ENCODE assay signal across 15 cellular contexts in the genomic region with DNA sequence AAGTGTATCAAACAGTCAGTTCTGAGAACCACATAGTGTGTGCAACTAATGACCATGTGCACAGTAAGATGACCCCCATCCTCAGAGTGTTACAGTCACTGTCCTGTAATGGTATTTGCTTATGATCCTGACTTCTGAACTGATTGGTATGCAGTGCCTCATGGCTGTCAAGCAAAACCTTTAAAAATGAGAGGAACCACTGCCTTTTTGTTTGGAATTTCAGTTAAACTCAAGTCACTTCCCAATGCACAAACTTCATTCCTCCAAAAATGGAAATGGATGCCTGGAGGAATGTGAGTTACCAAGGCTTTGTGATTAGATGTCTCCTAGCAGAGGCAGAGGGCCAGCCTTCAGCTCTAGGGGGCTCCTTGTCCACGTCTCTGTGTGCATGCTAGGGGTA. TPM values are rescaled to one million over a fixed set of nuclear protein-coding genes. Genes with fewer than 3 reads are reported as not detected.
DNase-seq lines count a peak whose midpoint lies in the region; ATAC-seq and TF ChIP-seq lines count a peak whose summit lies in the region.
"Had no signal": no experiment of that assay in that cellular context is flagged by ENCODE, and none has a peak within 500 bp of the region (broad histone marks: within the 10 kb centered on the region; RNA-seq: fewer than 3 reads in every experiment).

No MANE protein-coding gene starts in this region.

- CTCF ChIA-PET in activated naive CD4-positive, alpha-beta T cell treated with anti-CD3 and anti-CD28 coated beads, Interleukin-2, amount 10 ng/mL, durations not matched to agents 7 days and 5 days (lab: Charles Lee) = no interaction called here

- intact Hi-C loops in lower lobe of right lung (cut with DNase I) = no loop called here

- H3K27ac ChIP-seq in coronary artery (peak overlapping the region; percentile 92 to 96), lower lobe of right lung (peak overlapping the region; percentile 50)
- H3K27ac ChIP-seq: epithelial cell of prostate, SK-N-MC had no signal

- no peaks in the 10 kb centered on the region; the same call in 1 of the 2 replicates for H3K27me3 Mint-ChIP-seq in HFFc6 (ENCODE audit: insufficient read depth)
- H3K27me3 Mint-ChIP-seq in activated naive CD4-positive, alpha-beta T cell treated with anti-CD3 and anti-CD28 coated beads, Interleukin-2, amount 10 ng/mL, durations not matched to agents 7 days and 5 days = no peaks in the 10 kb centered on the region

- peaks cover 21% of the 10 kb centered on the region for H3K36me3 ChIP-seq in lower lobe of right lung

- peak overlapping the region; percentile 90 for H3K27ac Mint-ChIP-seq in HFFc6
- H3K27ac Mint-ChIP-seq in activated naive CD4-positive, alpha-beta T cell treated with anti-CD3 and anti-CD28 coated beads, Interleukin-2, amount 10 ng/mL, durations not matched to agents 7 days and 5 days = no peak overlapping the region
- H3K27ac Mint-ChIP-seq: activated CD8-positive, alpha-beta T cell treated with anti-CD3 and anti-CD28 coated beads, Interleukin-2, amount 10 ng/mL, durations not matched to agents 7 days and 5 days; IgD-negative memory B cell had no signal

- peaks cover 73% of the 10 kb centered on the region for H3K36me3 Mint-ChIP-seq in HFFc6 (ENCODE audit: low read depth)
- H3K36me3 Mint-ChIP-seq in activated naive CD4-positive, alpha-beta T cell treated with anti-CD3 and anti-CD28 coated beads, Interleukin-2, amount 10 ng/mL, durations not matched to agents 7 days and 5 days = no peaks in the 10 kb centered on the region

- DNase-seq in HFFc6 (peak; percentile 81), coronary artery (ENCODE audit: low spot score) (no peak), lower lobe of right lung (no peak), superior temporal gyrus (ENCODE audit: extremely low spot score) (peak; percentile 43), NCI-H2029 treated with DMSO at 0.1 percent for 48 hours (lab: John Stamatoyannopoulos, UW) (no peak), SKM-1 (lab: John Stamatoyannopoulos, UW; ENCODE audit: unreplicated experiment) (no peak)
- no peak for DNase-seq in stimulated activated CD4-positive, alpha-beta T cell treated with anti-CD3 and anti-CD28 coated beads, Interleukin-4, amount 100 ng/mL, for 4 hours
- DNase-seq in activated naive CD4-positive, alpha-beta T cell treated with anti-CD3 and anti-CD28 coated beads, Interleukin-2, amount 10 ng/mL, durations not matched to agents 7 days and 5 days = no peak
- DNase-seq: activated CD8-positive, alpha-beta T cell treated with anti-CD3 and anti-CD28 coated beads, Interleukin-2, amount 10 ng/mL, durations not matched to agents 7 days and 5 days; activated effector memory CD4-positive, alpha-beta T cell treated with anti-CD3 and anti-CD28 coated beads, Interleukin-2, amount 50 U/mL, for 16 hours; mammary epithelial cell; NCI-H1048 had no signal

- peaks cover 2% of the 10 kb centered on the region for H3K9me3 ChIP-seq in lower lobe of right lung

- H3K4me3 ChIP-seq in coronary artery (peak overlapping the region; percentile 31), lower lobe of right lung (no peak overlapping the region)
- H3K4me3 ChIP-seq: SK-N-MC had no signal

- no peak for ATAC-seq in lower lobe of right lung
- ATAC-seq: activated CD8-positive, alpha-beta T cell treated with anti-CD3 and anti-CD28 coated beads, Interleukin-2, amount 10 ng/mL, durations not matched to agents 7 days and 5 days had no signal

- peaks cover 57% of the 10 kb centered on the region for H3K4me1 ChIP-seq in lower lobe of right lung

- TF ChIP-seq CTCF in HFFc6 (IDR thresholded peaks at IDR 0.05) (no peak), coronary artery (IDR thresholded peaks at IDR 0.05) (no peak), lower lobe of right lung (IDR thresholded peaks at IDR 0.05) (no peak)

- peak overlapping the region; percentile 62 for H3K4me3 Mint-ChIP-seq in HFFc6
- no peak overlapping the region for H3K4me3 Mint-ChIP-seq in activated naive CD4-positive, alpha-beta T cell treated with anti-CD3 and anti-CD28 coated beads, Interleukin-2, amount 10 ng/mL, durations not matched to agents 7 days and 5 days
- H3K4me3 Mint-ChIP-seq: activated CD8-positive, alpha-beta T cell treated with anti-CD3 and anti-CD28 coated beads, Interleukin-2, amount 10 ng/mL, durations not matched to agents 7 days and 5 days; IgD-negative memory B cell had no signal

- H3K4me1 Mint-ChIP-seq in HFFc6 (ENCODE audit: low read depth) = peaks cover 100% of the 10 kb centered on the region
- H3K4me1 Mint-ChIP-seq in activated naive CD4-positive, alpha-beta T cell treated with anti-CD3 and anti-CD28 coated beads, Interleukin-2, amount 10 ng/mL, durations not matched to agents 7 days and 5 days = no peaks in the 10 kb centered on the region

- peaks cover 8% of the 10 kb centered on the region for H3K9me3 Mint-ChIP-seq in HFFc6
- H3K9me3 Mint-ChIP-seq in activated naive CD4-positive, alpha-beta T cell treated with anti-CD3 and anti-CD28 coated beads, Interleukin-2, amount 10 ng/mL, durations not matched to agents 7 days and 5 days = no peaks in the 10 kb centered on the region

- no peaks in the 10 kb centered on the region for H3K27me3 ChIP-seq in lower lobe of right lung (ENCODE audit: low read depth)

RNA-seq across cellular contexts. Expression of gene C1orf198, which starts 10.5 kb away (rescaled TPM):
- total RNA-seq in HFFc6 (2021; fragmentation: NEBNext Ultra II Directional; extraction: Animal tissue kit (Norgen Biotek cat#: 25700)) = 100 to 1,000 TPM in 1 of 6 experiments, 10 to 100 TPM in 5; 72.4 to 118 (median 88.4) TPM
- 101 TPM for total RNA-seq in lower lobe of right lung

Comparison
In these comparisons a context has a peak if more than half of its experiments do, and no peak if none do; other contexts are left out.
1. DNase-seq: peak in HFFc6 (single experiment) and superior temporal gyrus (single experiment); none in coronary artery (single experiment), lower lobe of right lung (single experiment), stimulated activated CD4-positive, alpha-beta T cell treated with anti-CD3 and anti-CD28 coated beads, Interleukin-4, amount 100 ng/mL, for 4 hours (0 of 2), NCI-H2029 treated with DMSO at 0.1 percent for 48 hours (single experiment), SKM-1 (single experiment) and activated naive CD4-positive, alpha-beta T cell treated with anti-CD3 and anti-CD28 coated beads, Interleukin-2, amount 10 ng/mL, durations not matched to agents 7 days and 5 days (single experiment).